In the genomic region with DNA sequence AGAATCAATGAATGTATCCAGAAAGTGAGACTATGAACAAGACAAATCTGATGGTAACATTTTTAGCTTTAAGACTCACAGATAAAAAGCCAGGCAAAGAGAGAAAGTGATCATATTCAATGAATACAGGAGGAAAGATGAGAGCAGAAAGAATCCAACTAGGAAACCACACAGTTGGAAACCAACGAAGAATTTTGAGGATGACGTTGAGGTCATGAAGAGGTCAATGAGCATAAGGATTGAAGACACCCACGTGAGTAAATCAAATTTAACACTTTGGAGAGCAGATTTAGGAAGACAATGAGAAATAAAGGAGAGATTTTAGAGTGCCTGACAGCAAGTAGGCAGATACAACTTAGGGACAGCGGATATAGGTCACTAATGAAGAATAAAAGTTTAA, we compare ENCODE assay signal across 20 cellular contexts.
A peak's percentile ranks its signal among the peaks of the same experiment; 100 is the strongest.
DNase-seq lines count a peak whose midpoint lies in the region; ATAC-seq, FAIRE-seq and TF ChIP-seq lines count a peak whose summit lies in the region.
"Had no signal": no experiment of that assay in that cellular context is flagged by ENCODE, and none has a peak within 500 bp of the region (broad histone marks: within the 10 kb centered on the region; RNA-seq: fewer than 3 reads in every experiment).

No MANE protein-coding gene starts in this region.

- H2AFZ ChIP-seq in mammary epithelial cell (ENCODE audit: low read depth, low read length) = peak overlapping the region; percentile 63
- H2AFZ ChIP-seq: GM23248, PC-9 had no signal

- TF ChIP-seq CTCF in mammary epithelial cell (conservative IDR thresholded peaks at IDR 0.05 in 1 of 2, IDR thresholded peaks at IDR 0.05 in 1 of 2; ENCODE audit: extremely low read depth in 1 of 2, insufficient read depth in 1 of 2, low read depth in 1 of 2, low read length in 2 of 2) = no peak
- no peak for TF ChIP-seq CTCF in breast epithelium (IDR thresholded peaks at IDR 0.05)
- TF ChIP-seq CTCF in brain microvascular endothelial cell (IDR thresholded peaks at IDR 0.05; ENCODE audit: low read depth, low read length, missing control alignments) = no peak

- no peaks in the 10 kb centered on the region for H3K9me3 ChIP-seq in mammary epithelial cell (replicated peaks; ENCODE audit: insufficient read depth, low read length)
- no peaks in the 10 kb centered on the region for H3K9me3 ChIP-seq in breast epithelium
- H3K9me3 ChIP-seq: BE2C, HAP-1, SJSA1 had no signal

- H3K36me3 ChIP-seq in mammary epithelial cell (ENCODE audit: insufficient read depth, low read length) (no peaks in the 10 kb centered on the region), breast epithelium (no peaks in the 10 kb centered on the region), brain microvascular endothelial cell (replicated peaks) (no peaks in the 10 kb centered on the region)
- H3K36me3 ChIP-seq: BE2C, HAP-1, SJSA1 had no signal

- no peak overlapping the region for H3K4me2 ChIP-seq in mammary epithelial cell (ENCODE audit: insufficient read depth, low read depth, low read length)
- H3K4me2 ChIP-seq: PC-9 had no signal

- intact Hi-C loops in mammary epithelial cell (cut with micrococcal nuclease) (loop anchor here (5.0 kb wide), 1 partner anchor 1610 kb away; no protein-coding TSS in a partner anchor), breast epithelium (cut with DNase I; ENCODE audit: low total_unique reads) (no loop called here)

- CTCF ChIA-PET in mammary epithelial cell (lab: Charles Lee; ENCODE audit: low non-redundant PET) = interaction anchor here (0.8 kb wide), 1 partner anchor 1222 kb away, joined by 5 read pairs; no protein-coding TSS in a partner anchor

- H3K27ac ChIP-seq in mammary epithelial cell (ENCODE audit: insufficient read depth, low read depth, low read length) = no peak overlapping the region
- H3K27ac ChIP-seq in breast epithelium = no peak overlapping the region
- no peak overlapping the region for H3K27ac ChIP-seq in brain microvascular endothelial cell
- H3K27ac ChIP-seq: GM23248, PC-9, SJSA1 had no signal

- H4K20me1 ChIP-seq in mammary epithelial cell (ENCODE audit: insufficient read depth, low read length) = no peaks in the 10 kb centered on the region

- H3K27me3 ChIP-seq in mammary epithelial cell (ENCODE audit: insufficient read depth, low read length) (no peaks in the 10 kb centered on the region), breast epithelium (no peaks in the 10 kb centered on the region), brain microvascular endothelial cell (replicated peaks) (no peaks in the 10 kb centered on the region)
- H3K27me3 ChIP-seq: BE2C, SJSA1 had no signal

- in situ Hi-C loops in mammary epithelial cell (cut with MboI; ENCODE audit: low sequenced_read_pairs in 2 of 2) (loop anchor here (25.0 kb wide), 3 partner anchors 320 to 1420 kb away; partner anchors contain the start of gene SOX9 (in 2 of the 2)), brain microvascular endothelial cell (cut with HindIII; ENCODE audit: low pct_ligation_motif_present, low sequenced_read_pairs) (no loop called here)

- dilution Hi-C loops in mammary epithelial cell (cut with HindIII; ENCODE audit: low sequenced_read_pairs) = no loop called here

- H3K79me2 ChIP-seq in mammary epithelial cell (ENCODE audit: insufficient read depth, low read length) = no peaks in the 10 kb centered on the region

- no peak overlapping the region for H3K9ac ChIP-seq in mammary epithelial cell (ENCODE audit: insufficient read depth, low read length)
- H3K9ac ChIP-seq: GM23248 had no signal

- peak; percentile 12 for DNase-seq in mammary epithelial cell
- no peak for DNase-seq in breast epithelium (ENCODE audit: low spot score in 2 of 2)
- peak; percentile 24 for DNase-seq in brain microvascular endothelial cell
- peak; percentile 14 for DNase-seq in kidney tubule cell (ENCODE audit: low spot score)
- peak; percentile 31 for DNase-seq in smooth muscle cell of the brain vasculature (ENCODE audit: low read depth, low spot score)
- DNase-seq in AG20443 (ENCODE audit: low spot score) = no peak
- DNase-seq in GM12892 (ENCODE audit: insufficient read length) = no peak
- DNase-seq: 8988T; CD4-positive, CD25-positive, alpha-beta regulatory T cell; DMS 273 treated with DMSO at 0.1 percent for 48 hours; GDM1; KBM-7; MV-4-11 had no signal

- TF ChIP-seq POLR2A in breast epithelium (IDR thresholded peaks at IDR 0.05) = no peak
- TF ChIP-seq POLR2A in GM12892 (IDR thresholded peaks at IDR 0.05; ENCODE audit: low read depth, low read length) = no peak

- ATAC-seq in HG02885 (IDR thresholded peaks at IDR 0.05; ENCODE audit: poor library complexity, unreplicated experiment) = no peak

- no peak overlapping the region for H3K4me3 ChIP-seq in mammary epithelial cell (replicated peaks in 1 of 3; ENCODE audit: insufficient read depth in 1 of 3, low read depth in 2 of 3, low read length in 3 of 3)
- no peak overlapping the region for H3K4me3 ChIP-seq in breast epithelium
- no peak overlapping the region for H3K4me3 ChIP-seq in brain microvascular endothelial cell (ENCODE audit: low read depth, low read length)
- H3K4me3 ChIP-seq: GM23248, HAP-1, PC-9, SJSA1 had no signal

- FAIRE-seq in GM12892 (lab: Jason Lieb, UNC) = no peak
- FAIRE-seq: GM19239 had no signal

- 31% methylated on average over 4 of the region's 4 CpGs for WGBS in mammary epithelial cell (ENCODE audit: low coverage, missing lambda C conversion rate)

- BruUV-seq in mammary epithelial cell (replicated peaks; lab: Mats Ljungman, UMichigan) = no TSS peak

- H3K4me1 ChIP-seq in mammary epithelial cell (ENCODE audit: insufficient read depth, low read length) (peaks cover 11% of the 10 kb centered on the region), breast epithelium (no peaks in the 10 kb centered on the region)
- H3K4me1 ChIP-seq: BE2C, HAP-1, SJSA1 had no signal

Comparison
In these comparisons a context has a peak if more than half of its experiments do, and no peak if none do; other contexts are left out.
1. DNase-seq: peak in mammary epithelial cell (single experiment), brain microvascular endothelial cell (single experiment), kidney tubule cell (single experiment) and smooth muscle cell of the brain vasculature (single experiment); none in breast epithelium (0 of 2), AG20443 (single experiment) and GM12892 (single experiment).